In the genomic region with DNA sequence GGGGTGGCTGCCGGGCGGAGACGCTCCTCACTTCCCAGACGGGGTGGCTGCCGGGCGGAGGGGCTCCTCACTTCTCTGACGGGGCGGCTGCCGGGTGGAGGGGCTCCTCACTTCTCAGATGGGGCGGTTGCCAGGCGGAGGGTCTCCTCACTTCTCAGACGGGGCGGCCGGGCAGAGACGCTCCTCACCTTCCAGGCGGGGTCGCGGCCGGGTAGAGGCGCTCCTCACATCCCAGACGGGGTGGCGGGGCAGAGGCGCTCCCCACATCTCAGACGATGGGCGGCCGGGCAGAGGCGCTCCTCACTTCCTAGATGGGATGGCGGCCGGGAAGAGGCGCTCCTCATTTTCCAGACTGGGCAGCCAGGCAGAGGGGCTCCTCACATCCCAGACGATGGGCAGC, we compare ENCODE assay signal across 13 cellular contexts. TPM values are rescaled to one million over a fixed set of nuclear protein-coding genes. Genes with fewer than 3 reads are reported as not detected.
A peak's percentile ranks its signal among the peaks of the same experiment; 100 is the strongest.
DNase-seq lines count a peak whose midpoint lies in the region; TF ChIP-seq lines count a peak whose summit lies in the region.
"Not testable (repeated sequence)": the region's sequence is repeated elsewhere in the genome, so short reads cannot be mapped to it uniquely, and the experiment has no call there.
"Had no signal": no experiment of that assay in that cellular context is flagged by ENCODE, and none has a peak within 500 bp of the region (broad histone marks: within the 10 kb centered on the region; RNA-seq: fewer than 3 reads in every experiment).

No MANE protein-coding gene starts in this region.

- not testable (repeated sequence) for H3K27ac Mint-ChIP-seq in osteocyte (ENCODE audit: unreplicated experiment)

- H3K36me3 Mint-ChIP-seq in osteocyte (ENCODE audit: unreplicated experiment), result not testable (repeated sequence)

- peak; percentile 13 for DNase-seq in activated CD8-positive, alpha-beta memory T cell treated with anti-CD3 and anti-CD28 coated beads for 24 hours
- DNase-seq in osteocyte (ENCODE audit: extremely low spot score, unreplicated experiment), result peak; percentile 53

- H3K4me1 Mint-ChIP-seq in osteocyte (ENCODE audit: unreplicated experiment), result not testable (repeated sequence)

- H3K4me3 Mint-ChIP-seq in osteocyte (ENCODE audit: unreplicated experiment), result not testable (repeated sequence)

- not testable (repeated sequence) for H3K9me3 Mint-ChIP-seq in osteocyte (ENCODE audit: unreplicated experiment)

- TF ChIP-seq CTCF in osteocyte (IDR thresholded peaks at IDR 0.05), result not testable (repeated sequence)

- not testable (repeated sequence) for H3K27me3 Mint-ChIP-seq in osteocyte (ENCODE audit: unreplicated experiment)

RNA-seq across cellular contexts. Expression of gene GOLGA6L7, which starts 1.3 kb away (rescaled TPM):
- total RNA-seq in osteocyte, result not detected in 2 replicates
- total RNA-seq: A172; A673; B cell; Caco-2; Calu3; CD4-positive, alpha-beta memory T cell; CD4-positive, alpha-beta T cell; CD4-positive, CD25-positive, alpha-beta regulatory T cell; CD8-positive, alpha-beta memory T cell; CD8-positive, alpha-beta T cell; Daoy had no signal

RNA-seq across cellular contexts. Expression of gene APBA2, which starts 36.0 kb away (rescaled TPM):
- 23.5 and 24.7 TPM in 2 replicates for total RNA-seq in osteocyte
- total RNA-seq: B cell, Caco-2, Calu3 had no signal
